ENCODE assay signal across 1 cellular context in the genomic region with DNA sequence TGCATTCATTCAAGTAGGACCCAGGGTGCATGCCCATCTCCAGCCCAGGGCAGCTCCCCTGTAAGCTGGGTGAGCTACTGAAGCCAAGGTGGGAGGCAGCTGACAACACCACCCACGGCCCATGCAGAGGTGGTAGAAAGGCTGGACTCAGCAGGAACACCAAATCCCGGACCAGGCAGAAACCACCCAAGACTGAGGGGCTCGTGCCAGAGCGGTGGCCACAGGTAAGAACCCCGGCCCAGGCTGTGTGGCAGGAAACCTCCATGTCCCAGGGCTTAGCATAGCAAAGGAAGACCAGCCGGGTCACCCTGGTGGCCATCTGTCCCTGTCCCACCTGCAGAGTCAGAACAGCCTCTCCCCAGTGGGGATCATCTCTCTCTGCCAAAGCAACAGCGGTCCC. TPM values are rescaled to one million over a fixed set of nuclear protein-coding genes. Genes with fewer than 3 reads are reported as not detected.
"Had no signal": no experiment of that assay in that cellular context is flagged by ENCODE, and none has a peak within 500 bp of the region (broad histone marks: within the 10 kb centered on the region; RNA-seq: fewer than 3 reads in every experiment).

No MANE protein-coding gene starts in this region.

RNA-seq across cellular contexts. Expression of a gene that starts 11.9 kb away (rescaled TPM):
- polyA plus RNA-seq: keratinocyte had no signal
